32 cellular contexts compared by ENCODE assay signal in the genomic region with DNA sequence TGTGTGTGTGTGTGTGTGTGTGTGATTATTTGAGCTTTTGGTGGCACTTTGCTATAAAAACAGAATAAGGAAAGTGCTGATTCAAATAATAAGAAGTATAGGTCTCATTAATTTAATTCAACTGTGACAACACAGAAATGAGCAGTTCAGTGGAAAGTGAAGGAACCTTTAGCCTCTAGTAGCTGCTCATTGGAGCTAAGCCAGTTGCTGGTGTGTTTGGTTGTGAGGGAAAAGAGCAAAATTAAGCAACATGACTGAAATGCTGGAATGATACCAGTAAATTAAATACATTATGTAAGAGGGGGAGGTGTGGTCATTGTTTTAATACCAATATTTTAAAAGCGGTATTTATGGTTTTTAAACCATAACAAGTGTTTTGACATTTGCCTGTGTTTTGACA.
"Had no signal": no experiment of that assay in that cellular context is flagged by ENCODE, and none has a peak within 500 bp of the region (broad histone marks: within the 10 kb centered on the region; RNA-seq: fewer than 3 reads in every experiment).

No MANE protein-coding gene starts in this region.

- H3K27me3 ChIP-seq: ascending aorta, breast epithelium, cardiac muscle cell, colonic mucosa, dorsolateral prefrontal cortex, gastrocnemius medialis had no signal

- H3K4me3 ChIP-seq: ascending aorta, breast epithelium, cardiac muscle cell, colonic mucosa, dorsolateral prefrontal cortex, gastrocnemius medialis had no signal

- H3K27ac ChIP-seq: ascending aorta, breast epithelium, cardiac muscle cell, colonic mucosa, dorsolateral prefrontal cortex, foreskin keratinocyte, gastrocnemius medialis had no signal

- H3K9me3 Mint-ChIP-seq: activated CD4-positive, alpha-beta memory T cell treated with anti-CD3 and anti-CD28 coated beads for 36 hours; activated CD4-positive, alpha-beta T cell treated with anti-CD3 and anti-CD28 coated beads, Interleukin-2, amount 10 ng/mL, durations not matched to agents 24 days and 14 days; activated naive CD4-positive, alpha-beta T cell treated with anti-CD3 and anti-CD28 coated beads for 36 hours; activated naive CD4-positive, alpha-beta T cell treated with anti-CD3 and anti-CD28 coated beads, Interleukin-2, amount 50 U/mL, for 24 hours; activated naive CD8-positive, alpha-beta T cell treated with anti-CD3 and anti-CD28 coated beads for 36 hours; activated naive CD8-positive, alpha-beta T cell treated with anti-CD3 and anti-CD28 coated beads, Interleukin-2, amount 50 U/mL, for 24 hours; activated T-helper 1 cell treated with anti-CD3 and anti-CD28 coated beads, Interleukin-12 subunit alpha, Interleukin-12 subunit beta, Interleukin-2, Interleukin-4 antibody, amounts not matched to agents 30 ng/mL and 10 ng/mL and 1 ng/mL, durations not matched to agents 14 hours and 24 hours and 36 hours; activated T-helper 2 cell treated with anti-CD3 and anti-CD28 coated beads, Interferon-gamma antibody, Interleukin-2, Interleukin-4, amounts not matched to agents 10 μg/mL and 5 μg/mL and 100 μg/mL, durations not matched to agents 14 hours and 24 hours and 36 hours; brain; dendritic cell treated with granulocyte-macrophage colony-stimulating factor and Interleukin-4, amounts not matched to agents 40 ng/mL and 50 ng/mL, for 4 days; endodermal cell had no signal

- H3K4me3 Mint-ChIP-seq: activated CD4-positive, alpha-beta memory T cell treated with anti-CD3 and anti-CD28 coated beads for 36 hours; activated CD4-positive, alpha-beta T cell treated with anti-CD3 and anti-CD28 coated beads for 36 hours; activated CD4-positive, alpha-beta T cell treated with anti-CD3 and anti-CD28 coated beads, Interleukin-2, amount 10 ng/mL, durations not matched to agents 24 days and 14 days; activated CD8-positive, alpha-beta memory T cell treated with anti-CD3 and anti-CD28 coated beads, Interleukin-2, amount 10 ng/mL, durations not matched to agents 7 days and 5 days; activated CD8-positive, alpha-beta T cell treated with anti-CD3 and anti-CD28 coated beads, Interleukin-2, amount 10 ng/mL, durations not matched to agents 7 days and 5 days; activated naive CD4-positive, alpha-beta T cell treated with anti-CD3 and anti-CD28 coated beads for 36 hours; activated naive CD4-positive, alpha-beta T cell treated with anti-CD3 and anti-CD28 coated beads, Interleukin-2, amount 50 U/mL, for 24 hours; activated naive CD8-positive, alpha-beta T cell treated with anti-CD3 and anti-CD28 coated beads for 36 hours; activated naive CD8-positive, alpha-beta T cell treated with anti-CD3 and anti-CD28 coated beads, Interleukin-2, amount 50 U/mL, for 24 hours; activated T-helper 1 cell treated with anti-CD3 and anti-CD28 coated beads, Interleukin-12 subunit alpha, Interleukin-12 subunit beta, Interleukin-2, Interleukin-4 antibody, amounts not matched to agents 30 ng/mL and 10 ng/mL and 1 ng/mL, durations not matched to agents 14 hours and 24 hours and 36 hours; brain; dendritic cell treated with granulocyte-macrophage colony-stimulating factor and Interleukin-4, amounts not matched to agents 40 ng/mL and 50 ng/mL, for 4 days; endodermal cell had no signal

- H3K36me3 ChIP-seq: ascending aorta, breast epithelium, cardiac muscle cell, colonic mucosa, gastrocnemius medialis had no signal

- H3K27ac Mint-ChIP-seq: activated CD4-positive, alpha-beta memory T cell treated with anti-CD3 and anti-CD28 coated beads for 36 hours; activated CD4-positive, alpha-beta T cell treated with anti-CD3 and anti-CD28 coated beads for 36 hours; activated CD4-positive, alpha-beta T cell treated with anti-CD3 and anti-CD28 coated beads, Interleukin-2, amount 10 ng/mL, durations not matched to agents 24 days and 14 days; activated CD8-positive, alpha-beta memory T cell treated with anti-CD3 and anti-CD28 coated beads, Interleukin-2, amount 10 ng/mL, durations not matched to agents 7 days and 5 days; activated CD8-positive, alpha-beta T cell treated with anti-CD3 and anti-CD28 coated beads, Interleukin-2, amount 10 ng/mL, durations not matched to agents 7 days and 5 days; activated naive CD4-positive, alpha-beta T cell treated with anti-CD3 and anti-CD28 coated beads for 36 hours; activated naive CD4-positive, alpha-beta T cell treated with anti-CD3 and anti-CD28 coated beads, Interleukin-2, amount 50 U/mL, for 24 hours; activated naive CD8-positive, alpha-beta T cell treated with anti-CD3 and anti-CD28 coated beads for 36 hours; activated naive CD8-positive, alpha-beta T cell treated with anti-CD3 and anti-CD28 coated beads, Interleukin-2, amount 50 U/mL, for 24 hours; activated T-helper 1 cell treated with anti-CD3 and anti-CD28 coated beads, Interleukin-12 subunit alpha, Interleukin-12 subunit beta, Interleukin-2, Interleukin-4 antibody, amounts not matched to agents 30 ng/mL and 10 ng/mL and 1 ng/mL, durations not matched to agents 14 hours and 24 hours and 36 hours; activated T-helper 2 cell treated with anti-CD3 and anti-CD28 coated beads, Interferon-gamma antibody, Interleukin-2, Interleukin-4, amounts not matched to agents 10 μg/mL and 5 μg/mL and 100 μg/mL, durations not matched to agents 14 hours and 24 hours and 36 hours; brain; dendritic cell treated with granulocyte-macrophage colony-stimulating factor and Interleukin-4, amounts not matched to agents 40 ng/mL and 50 ng/mL, for 4 days; endodermal cell had no signal

- H3K36me3 Mint-ChIP-seq: activated CD4-positive, alpha-beta memory T cell treated with anti-CD3 and anti-CD28 coated beads for 36 hours; activated CD8-positive, alpha-beta memory T cell treated with anti-CD3 and anti-CD28 coated beads, Interleukin-2, amount 10 ng/mL, durations not matched to agents 7 days and 5 days; activated naive CD4-positive, alpha-beta T cell treated with anti-CD3 and anti-CD28 coated beads, Interleukin-2, amount 50 U/mL, for 24 hours; activated naive CD8-positive, alpha-beta T cell treated with anti-CD3 and anti-CD28 coated beads for 36 hours; brain had no signal

- ATAC-seq: activated CD4-positive, alpha-beta T cell treated with anti-CD3 and anti-CD28 coated beads for 36 hours; activated CD8-positive, alpha-beta memory T cell treated with anti-CD3 and anti-CD28 coated beads, Interleukin-2, amount 10 ng/mL, durations not matched to agents 7 days and 5 days; activated CD8-positive, alpha-beta T cell treated with anti-CD3 and anti-CD28 coated beads, Interleukin-2, amount 10 ng/mL, durations not matched to agents 7 days and 5 days; activated naive CD8-positive, alpha-beta T cell treated with anti-CD3 and anti-CD28 coated beads, Interleukin-2, amount 50 U/mL, for 24 hours; esophagus mucosa; foreskin keratinocyte; gastrocnemius medialis had no signal

- H3K4me1 ChIP-seq: breast epithelium, colonic mucosa, foreskin keratinocyte had no signal

- H3K4me1 Mint-ChIP-seq: activated naive CD8-positive, alpha-beta T cell treated with anti-CD3 and anti-CD28 coated beads, Interleukin-2, amount 50 U/mL, for 24 hours; endodermal cell had no signal

- DNase-seq: activated CD4-positive, alpha-beta memory T cell treated with anti-CD3 and anti-CD28 coated beads for 36 hours; activated CD4-positive, alpha-beta T cell treated with anti-CD3 and anti-CD28 coated beads for 36 hours; activated CD4-positive, alpha-beta T cell treated with anti-CD3 and anti-CD28 coated beads, Interleukin-2, amount 10 ng/mL, durations not matched to agents 24 days and 14 days; activated CD4-positive, CD25-positive, alpha-beta regulatory T cell; activated CD4-positive, CD25-positive, alpha-beta regulatory T cell treated with anti-CD3 and anti-CD28 coated beads, Interleukin-2, amount 50 U/mL, for 72 hours; activated CD8-positive, alpha-beta memory T cell treated with anti-CD3 and anti-CD28 coated beads, Interleukin-2, amount 10 ng/mL, durations not matched to agents 7 days and 5 days; activated CD8-positive, alpha-beta memory T cell treated with anti-CD3 and anti-CD28 coated beads, Interleukin-2, amount 50 U/mL, for 4 hours; activated CD8-positive, alpha-beta T cell treated with anti-CD3 and anti-CD28 coated beads, Interleukin-2, amount 10 ng/mL, durations not matched to agents 7 days and 5 days; activated effector memory CD4-positive, alpha-beta T cell treated with anti-CD3 and anti-CD28 coated beads, Interleukin-2, amount 50 U/mL, for 16 hours; activated naive CD4-positive, alpha-beta T cell treated with anti-CD3 and anti-CD28 coated beads for 36 hours; activated naive CD8-positive, alpha-beta T cell treated with anti-CD3 and anti-CD28 coated beads for 36 hours; activated naive CD8-positive, alpha-beta T cell treated with anti-CD3 and anti-CD28 coated beads, Interleukin-2, amount 50 U/mL, for 24 hours; activated T-cell treated with anti-CD3 and anti-CD28 coated beads, Interleukin-2, amount 50 U/mL, for 1 hour; activated T-cell treated with anti-CD3 and anti-CD28 coated beads, Interleukin-2, amount 50 U/mL, for 48 hours; central memory CD4-positive, alpha-beta T cell; cerebellar nuclear complex; colonic mucosa; dorsolateral prefrontal cortex; effector memory CD4-positive, alpha-beta T cell; endodermal cell; foreskin keratinocyte; gastrocnemius medialis; T-helper 2 cell had no signal

- H3K27me3 Mint-ChIP-seq: dendritic cell treated with granulocyte-macrophage colony-stimulating factor and Interleukin-4, amounts not matched to agents 40 ng/mL and 50 ng/mL, for 4 days had no signal

- H3K9me3 ChIP-seq: ascending aorta, breast epithelium, colonic mucosa, gastrocnemius medialis had no signal
